ENCODE assay signal across 13 cellular contexts in the genomic region with DNA sequence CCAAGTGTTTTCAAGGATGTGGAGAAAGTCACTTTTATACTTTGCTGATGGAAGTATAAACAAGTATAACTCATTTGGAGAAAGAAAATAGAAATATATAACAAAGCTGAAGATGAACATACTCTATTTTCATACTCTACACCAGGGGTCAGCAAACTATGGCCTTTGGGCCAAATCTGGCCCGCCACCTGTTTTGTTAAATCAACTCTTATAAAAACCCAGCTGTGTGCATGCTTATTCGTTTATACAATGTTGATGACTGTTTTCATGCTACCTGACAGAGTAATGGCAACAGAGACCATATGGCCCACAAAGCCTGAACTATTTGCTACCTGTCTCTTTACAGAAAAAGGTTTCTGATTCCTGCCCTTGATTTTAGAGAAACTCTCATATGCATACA.
DNase-seq lines count a peak whose midpoint lies in the region; ATAC-seq and TF ChIP-seq lines count a peak whose summit lies in the region.
"Had no signal": no experiment of that assay in that cellular context is flagged by ENCODE, and none has a peak within 500 bp of the region (broad histone marks: within the 10 kb centered on the region; RNA-seq: fewer than 3 reads in every experiment).

No MANE protein-coding gene starts in this region.

- no peaks in the 10 kb centered on the region for H3K9me3 ChIP-seq in RWPE2 (ENCODE audit: severe bottlenecking)
- no peaks in the 10 kb centered on the region for H3K9me3 ChIP-seq in CD4-positive, alpha-beta memory T cell (ENCODE audit: control insufficient read depth in 1 of 2, low read length in 2 of 2)
- H3K9me3 ChIP-seq: breast epithelium had no signal

- 0 out of 3 replicates have a peak, but pooled peaks have one; percentile 31 for ATAC-seq in RWPE2 (ENCODE audit: low read depth)
- ATAC-seq in left colon, result peak; percentile 52
- no peak for ATAC-seq in HG02970 (IDR thresholded peaks at IDR 0.05; ENCODE audit: low FRiP score, unreplicated experiment)
- ATAC-seq: naive thymus-derived CD8-positive, alpha-beta T cell had no signal

- H3K27me3 ChIP-seq in BJ (ENCODE audit: control insufficient read depth, insufficient read depth, low read length), result no peaks in the 10 kb centered on the region
- H3K27me3 ChIP-seq in RWPE2 (ENCODE audit: insufficient read depth, poor library complexity, severe bottlenecking), result no peaks in the 10 kb centered on the region
- no peaks in the 10 kb centered on the region for H3K27me3 ChIP-seq in CD4-positive, alpha-beta memory T cell (ENCODE audit: insufficient read depth, low read length)
- no peaks in the 10 kb centered on the region for H3K27me3 ChIP-seq in dorsolateral prefrontal cortex
- H3K27me3 ChIP-seq: breast epithelium had no signal

- POLR2A ChIA-PET in BJ (lab: Charles Lee), result no interaction called here
- POLR2A ChIA-PET in CD4-positive, alpha-beta memory T cell (lab: Charles Lee; ENCODE audit: partially characterized antibody), result no interaction called here

- H3K36me3 ChIP-seq in BJ (ENCODE audit: control insufficient read depth, insufficient read depth, low read length), result no peaks in the 10 kb centered on the region
- H3K36me3 ChIP-seq in RWPE2 (ENCODE audit: low read depth), result no peaks in the 10 kb centered on the region
- no peaks in the 10 kb centered on the region for H3K36me3 ChIP-seq in CD4-positive, alpha-beta memory T cell (ENCODE audit: insufficient read depth, low read length)
- H3K36me3 ChIP-seq: breast epithelium had no signal

- no peaks in the 10 kb centered on the region for H3K27me3 Mint-ChIP-seq in CD4-positive, alpha-beta memory T cell

- no peaks in the 10 kb centered on the region for H3K4me1 ChIP-seq in RWPE2 (ENCODE audit: insufficient read depth, poor library complexity, severe bottlenecking)
- H3K4me1 ChIP-seq in CD4-positive, alpha-beta memory T cell (ENCODE audit: insufficient read depth, low read length), result no peaks in the 10 kb centered on the region
- H3K4me1 ChIP-seq: breast epithelium had no signal

- H3K4me3 ChIP-seq in BJ (ENCODE audit: low read depth, low read length) (no peak overlapping the region), HFF-Myc (replicated peaks; ENCODE audit: low read depth, low read length) (no peak overlapping the region), RWPE2 (ENCODE audit: severe bottlenecking) (no peak overlapping the region), dorsolateral prefrontal cortex (no peak overlapping the region)
- no peak overlapping the region for H3K4me3 ChIP-seq in CD4-positive, alpha-beta memory T cell (ENCODE audit: low read length in 2 of 2)
- H3K4me3 ChIP-seq: breast epithelium had no signal

- H3K27ac ChIP-seq in RWPE2 (ENCODE audit: poor library complexity, severe bottlenecking) (no peak overlapping the region), dorsolateral prefrontal cortex (no peak overlapping the region)
- H3K27ac ChIP-seq in CD4-positive, alpha-beta memory T cell (ENCODE audit: low read depth, low read length), result no peak overlapping the region
- H3K27ac ChIP-seq: breast epithelium had no signal

- TF ChIP-seq CTCF in BJ (IDR thresholded peaks at IDR 0.05; ENCODE audit: insufficient read depth, low read depth, low read length) (peak; percentile 30), HFF-Myc (IDR thresholded peaks at IDR 0.05; ENCODE audit: low read depth, low read length, missing control alignments) (peak; percentile 33), RWPE2 (IDR thresholded peaks at IDR 0.05; ENCODE audit: poor library complexity, severe bottlenecking) (peak; percentile 68), dorsolateral prefrontal cortex (IDR thresholded peaks at IDR 0.05 in 54 of 56, conservative IDR thresholded peaks at IDR 0.05 in 2 of 56; ENCODE audit: low read depth in 1 of 56, partially characterized antibody in 56 of 56) (no peak)

- no peak overlapping the region for H3K4me3 Mint-ChIP-seq in CD4-positive, alpha-beta memory T cell
- H3K4me3 Mint-ChIP-seq: naive thymus-derived CD8-positive, alpha-beta T cell had no signal

- DNase-seq in BJ (ENCODE audit: low read depth) (no peak), HFF-Myc (ENCODE audit: extremely low read depth, low read depth) (no peak), RWPE2 (ENCODE audit: low spot score) (no peak), left colon (peak in 1 of 2 donors; percentile 8), dorsolateral prefrontal cortex (no peak)
- no peak for DNase-seq in activated effector memory CD4-positive, alpha-beta T cell treated with anti-CD3 and anti-CD28 coated beads, Interleukin-2, amount 50 U/mL, for 16 hours
- DNase-seq in CD4-positive, alpha-beta memory T cell, result no peak
- DNase-seq: DND-41; naive thymus-derived CD8-positive, alpha-beta T cell; stimulated activated CD4-positive, alpha-beta T cell treated with anti-CD3 and anti-CD28 coated beads, Interleukin-4, amount 100 ng/mL, for 4 hours; T-helper 2 cell had no signal

- no peaks in the 10 kb centered on the region for H3K9me3 Mint-ChIP-seq in CD4-positive, alpha-beta memory T cell

- intact Hi-C loops in left colon (cut with DNase I, micrococcal nuclease) (no loop called here), dorsolateral prefrontal cortex (cut with DNase I) (no loop called here)
- intact Hi-C loops in CD4-positive, alpha-beta memory T cell (cut with micrococcal nuclease), result no loop called here

- no peak overlapping the region for H3K27ac Mint-ChIP-seq in CD4-positive, alpha-beta memory T cell
- H3K27ac Mint-ChIP-seq: naive thymus-derived CD8-positive, alpha-beta T cell had no signal

- CTCF ChIA-PET in BJ (lab: Yijun Ruan, JAX), result interaction anchor here (1.0 to 1.1 kb wide), 3 partner anchors 17 to 168 kb away, joined by 3 read pairs; no protein-coding TSS in a partner anchor
- CTCF ChIA-PET in CD4-positive, alpha-beta memory T cell (lab: Charles Lee; ENCODE audit: partially characterized antibody), result no interaction called here

- H3K36me3 Mint-ChIP-seq in CD4-positive, alpha-beta memory T cell, result no peaks in the 10 kb centered on the region

- no peaks in the 10 kb centered on the region for H3K4me1 Mint-ChIP-seq in CD4-positive, alpha-beta memory T cell
- H3K4me1 Mint-ChIP-seq: naive thymus-derived CD8-positive, alpha-beta T cell had no signal

Comparison
In these comparisons a context has a peak if more than half of its experiments do, and no peak if none do; other contexts are left out.
1. CTCF ChIP-seq: peak in BJ (single experiment), HFF-Myc (single experiment) and RWPE2 (single experiment); none in dorsolateral prefrontal cortex (0 of 56).